Comparison of ENCODE assay signal across 25 cellular contexts in genomic region chr12:48696626-48697025, GRCh38.
"Had no signal": no experiment of that assay in that cellular context is flagged by ENCODE, and none has a peak within 500 bp of the region (broad histone marks: within the 10 kb centered on the region; RNA-seq: fewer than 3 reads in every experiment).

No MANE protein-coding gene starts in this region.

- H3K27me3 ChIP-seq: foreskin keratinocyte, thyroid gland, upper lobe of right lung had no signal

- H3K4me3 ChIP-seq: left ventricle myocardium inferior, lung, skin epidermis, thyroid gland, upper lobe of right lung had no signal

- H3K27ac ChIP-seq: foreskin keratinocyte, left ventricle myocardium inferior, skin epidermis, thyroid gland, upper lobe of right lung, VCaP had no signal

- H3K9me3 ChIP-seq: left ventricle myocardium inferior, thyroid gland, upper lobe of right lung had no signal

- H3K4me1 ChIP-seq: foreskin keratinocyte, thyroid gland had no signal

- DNase-seq: activated CD4-positive, alpha-beta T cell treated with anti-CD3 and anti-CD28 coated beads for 4 hours; activated CD4-positive, alpha-beta T cell treated with anti-CD3 and anti-CD28 coated beads, Interleukin-2, amount 50 U/mL, for 48 hours; activated CD8-positive, alpha-beta memory T cell treated with anti-CD3 and anti-CD28 coated beads for 24 hours; activated gamma-delta T cell; activated naive CD4-positive, alpha-beta T cell treated with anti-CD3 and anti-CD28 coated beads, Interleukin-2, amount 10 ng/mL, durations not matched to agents 7 days and 5 days; activated naive CD8-positive, alpha-beta T cell treated with anti-CD3 and anti-CD28 coated beads, Interleukin-2, amount 50 U/mL, for 24 hours; amygdala; caudate nucleus; cortex of kidney; effector memory CD8-positive, alpha-beta T cell; foreskin keratinocyte; left ventricle myocardium inferior; mesendoderm; retina; stimulated activated CD4-positive, alpha-beta T cell treated with anti-CD3 and anti-CD28 coated beads, Interleukin-4, amount 100 ng/mL, for 24 hours; stimulated activated naive CD8-positive, alpha-beta T cell treated with anti-CD3 and anti-CD28 coated beads, Interleukin-15, amount 100 ng/mL, for 72 hours; T-helper 9 cell; thyroid gland; upper lobe of right lung had no signal

- ATAC-seq: activated naive CD8-positive, alpha-beta T cell treated with anti-CD3 and anti-CD28 coated beads, Interleukin-2, amount 50 U/mL, for 24 hours; effector memory CD8-positive, alpha-beta T cell; foreskin keratinocyte; natural killer cell treated with Interleukin-12 subunit alpha and Interleukin-12 subunit beta and Interleukin-15 and Interleukin-18, amount 100 ng/mL, for 72 hours; sciatic nerve; stimulated activated memory B cell treated with anti-CD40 and anti-IgM and Interleukin-4, amounts not matched to agents 10 μg/mL and 1 μg/mL and 100 μg/mL, for 72 hours; stimulated activated naive CD8-positive, alpha-beta T cell treated with anti-CD3 and anti-CD28 coated beads, Interleukin-15, amount 100 ng/mL, for 72 hours; upper lobe of right lung had no signal
